8 cellular contexts compared by ENCODE assay signal in genomic region chr12:27305673-27306504, GRCh38. TPM values are rescaled to one million over a fixed set of nuclear protein-coding genes. Genes with fewer than 3 reads are reported as not detected.
A peak's percentile ranks its signal among the peaks of the same experiment; 100 is the strongest.
DNase-seq lines count a peak whose midpoint lies in the region; ATAC-seq, FAIRE-seq and TF ChIP-seq lines count a peak whose summit lies in the region.

No MANE protein-coding gene starts in this region.

- no peak overlapping the region for H3K27ac ChIP-seq in Panc1 (ENCODE audit: low read length)
- H3K27ac ChIP-seq in endothelial cell of umbilical vein (ENCODE audit: insufficient read depth, low read depth, low read length), result no peak overlapping the region
- peak overlapping the region; percentile 16 for H3K27ac ChIP-seq in osteoblast (ENCODE audit: low read depth, low read length)

- no peak overlapping the region for H3K27ac Mint-ChIP-seq in activated naive CD4-positive, alpha-beta T cell treated with anti-CD3 and anti-CD28 coated beads, Interleukin-2, amount 50 U/mL, for 72 hours

- no peaks in the 10 kb centered on the region for H3K27me3 ChIP-seq in Panc1 (ENCODE audit: control insufficient read depth, insufficient read depth, low read length)
- H3K27me3 ChIP-seq in endothelial cell of umbilical vein (ENCODE audit: control insufficient read depth in 2 of 2, insufficient read depth in 2 of 2, low read length in 2 of 2), result no peaks in the 10 kb centered on the region
- no peaks in the 10 kb centered on the region for H3K27me3 ChIP-seq in osteoblast (ENCODE audit: insufficient read depth, low read length)

- no peak for FAIRE-seq in endothelial cell of umbilical vein (lab: Jason Lieb, UNC)

- POLR2A ChIA-PET in Panc1 (lab: Charles Lee), result interaction anchor here (0.5 to 0.7 kb wide), 5 partner anchors 25 to 1893 kb away, joined by 3 to 4 read pairs (median 4); no protein-coding TSS in a partner anchor
- POLR2A ChIA-PET in endothelial cell of umbilical vein (lab: Charles Lee), result interaction anchor here (1.6 to 1.7 kb wide), 2 partner anchors 62 to 283 kb away, joined by 5 to 7 read pairs; partner anchors contain the start of genes MED21 and STK38L

- H3K4me2 ChIP-seq in endothelial cell of umbilical vein (ENCODE audit: insufficient read depth, low read length) (no peak overlapping the region), osteoblast (ENCODE audit: insufficient read depth, low read length) (no peak overlapping the region)

- H3K4me1 ChIP-seq in Panc1 (ENCODE audit: control insufficient read depth, insufficient read depth, low read length) (no peaks in the 10 kb centered on the region), endothelial cell of umbilical vein (ENCODE audit: control insufficient read depth, extremely low read depth, insufficient read depth, low read length) (peaks cover 6% of the 10 kb centered on the region), osteoblast (ENCODE audit: insufficient read depth, low read length) (peaks cover 6% of the 10 kb centered on the region)

- H3K4me3 ChIP-seq in Panc1 (ENCODE audit: low read depth in 2 of 2, low read length in 2 of 2) (no peak overlapping the region), endothelial cell of umbilical vein (replicated peaks in 1 of 3; ENCODE audit: insufficient read depth in 1 of 3, low read depth in 1 of 3, low read length in 3 of 3) (no peak overlapping the region), osteoblast (ENCODE audit: insufficient read depth, low read length) (no peak overlapping the region)

- in situ Hi-C loops in Panc1 (cut with HindIII; ENCODE audit: low pct_unique_long_range_greater_than_20kb, low sequenced_read_pairs), result no loop called here

- H2AFZ ChIP-seq in endothelial cell of umbilical vein (ENCODE audit: low read depth, low read length), result no peak overlapping the region
- H2AFZ ChIP-seq in osteoblast (ENCODE audit: low read length), result no peak overlapping the region

- H3K36me3 ChIP-seq in Panc1 (ENCODE audit: control insufficient read depth, insufficient read depth, low read length) (peaks cover 5% of the 10 kb centered on the region), endothelial cell of umbilical vein (ENCODE audit: control insufficient read depth in 2 of 2, extremely low read depth in 1 of 2, insufficient read depth in 2 of 2, low read length in 2 of 2) (peaks cover 4 to 10% of the 10 kb centered on the region in 2 experiments), osteoblast (ENCODE audit: insufficient read depth, low read length) (peaks cover 33% of the 10 kb centered on the region)

- TF ChIP-seq CTCF in Panc1 (IDR thresholded peaks at IDR 0.05), result peak; percentile 56; the same call in 1 of the 2 replicates
- TF ChIP-seq CTCF in endothelial cell of umbilical vein (IDR thresholded peaks at IDR 0.05; ENCODE audit: extremely low read depth in 1 of 2, insufficient read depth in 1 of 2, low read depth in 1 of 2, low read length in 2 of 2), result peak in 1 of 2 donors; percentile 12
- peak; percentile 55 for TF ChIP-seq CTCF in osteoblast (IDR thresholded peaks at IDR 0.05; ENCODE audit: extremely low read depth, low read depth, low read length)

- H4K20me1 ChIP-seq in endothelial cell of umbilical vein (replicated peaks; ENCODE audit: control insufficient read depth, extremely low read depth, insufficient read depth, low read length) (no peaks in the 10 kb centered on the region), osteoblast (ENCODE audit: insufficient read depth, low read length) (no peaks in the 10 kb centered on the region)

- no peaks in the 10 kb centered on the region for H3K79me2 ChIP-seq in endothelial cell of umbilical vein (ENCODE audit: control insufficient read depth, insufficient read depth, low read length)
- H3K79me2 ChIP-seq in osteoblast (ENCODE audit: insufficient read depth, low read length), result no peaks in the 10 kb centered on the region

- BruUV-seq in Panc1 (replicated peaks; lab: Mats Ljungman, UMichigan) (no TSS peak), endothelial cell of umbilical vein (replicated peaks; lab: Mats Ljungman, UMichigan) (no TSS peak)

- H3K36me3 Mint-ChIP-seq in activated naive CD4-positive, alpha-beta T cell treated with anti-CD3 and anti-CD28 coated beads, Interleukin-2, amount 50 U/mL, for 72 hours, result peaks cover 4 to 6% of the 10 kb centered on the region in 2 donors

- H3K9ac ChIP-seq in endothelial cell of umbilical vein (replicated peaks; ENCODE audit: extremely low read depth, insufficient read depth, low read length), result no peak overlapping the region

- no peak for ATAC-seq in Panc1
- ATAC-seq in GM18909 (IDR thresholded peaks at IDR 0.05; ENCODE audit: poor library complexity, unreplicated experiment), result no peak
- no peak for ATAC-seq in activated naive CD4-positive, alpha-beta T cell treated with anti-CD3 and anti-CD28 coated beads, Interleukin-2, amount 50 U/mL, for 72 hours

- H3K9me3 Mint-ChIP-seq in activated naive CD4-positive, alpha-beta T cell treated with anti-CD3 and anti-CD28 coated beads, Interleukin-2, amount 50 U/mL, for 72 hours, result no peaks in the 10 kb centered on the region

- dilution Hi-C loops in endothelial cell of umbilical vein (cut with MboI; ENCODE audit: extremely low pct_ligation_motif_present, low sequenced_read_pairs), result no loop called here

- CTCF ChIA-PET in Panc1 (lab: Charles Lee) (interaction anchor here (0.6 to 2.3 kb wide), 14 partner anchors 17 to 372 kb away, joined by 3 to 42 read pairs (median 4); partner anchors contain the start of gene BMAL2), endothelial cell of umbilical vein (lab: Charles Lee) (interaction anchor here (0.6 to 8.1 kb wide), 97 partner anchors 9 to 1188 kb away, joined by 3 to 268 read pairs (median 6); partner anchors contain the start of genes BMAL2, FGFR1OP2, ITPR2 and MED21)

- TF ChIP-seq POLR2A in endothelial cell of umbilical vein (IDR thresholded peaks at IDR 0.05; ENCODE audit: low read depth, low read length), result no peak

- H3K9me1 ChIP-seq in endothelial cell of umbilical vein (replicated peaks; ENCODE audit: control insufficient read depth, extremely low read depth, insufficient read depth, low read length), result no peaks in the 10 kb centered on the region

- H3K9me3 ChIP-seq in Panc1 (ENCODE audit: control insufficient read depth, insufficient read depth, low read depth, low read length) (no peaks in the 10 kb centered on the region), endothelial cell of umbilical vein (replicated peaks; ENCODE audit: control insufficient read depth, insufficient read depth, low read length) (no peaks in the 10 kb centered on the region), osteoblast (ENCODE audit: low read depth, low read length) (no peaks in the 10 kb centered on the region)

- DNase-seq in AML-193 (lab: John Stamatoyannopoulos, UW), result peak; percentile 73
- DNase-seq in HuH-7 (ENCODE audit: low spot score), result peak; percentile 13
- no peak for DNase-seq in Panc1 (ENCODE audit: low read depth, low spot score)
- peak; percentile 64 for DNase-seq in endothelial cell of umbilical vein (ENCODE audit: low read depth, low spot score)
- DNase-seq in osteoblast (ENCODE audit: insufficient read length, low spot score, missing footprints), result no peak
- no peak for DNase-seq in activated naive CD4-positive, alpha-beta T cell treated with anti-CD3 and anti-CD28 coated beads, Interleukin-2, amount 50 U/mL, for 72 hours (ENCODE audit: low spot score in 2 of 2)
- no peak for DNase-seq in NK-92 treated with Interleukin-12 subunit alpha and Interleukin-12 subunit beta, amount 100 ng/mL, for 24 hours (lab: John Stamatoyannopoulos, UW)

- intact Hi-C loops in Panc1 (cut with micrococcal nuclease; ENCODE audit: unreplicated experiment), result loop anchor here (5.0 kb wide), 3 partner anchors 164 to 289 kb away; no protein-coding TSS in a partner anchor
- intact Hi-C loops in endothelial cell of umbilical vein (cut with micrococcal nuclease), result loop anchor here (1.0 to 10.0 kb wide), 5 partner anchors 61 to 451 kb away; no protein-coding TSS in a partner anchor

TF ChIP-seq in endothelial cell of umbilical vein, 7 proteins besides CTCF, POLR2A, EP300 and RAD21:
- no peak for TF ChIP-seq POLR2AphosphoS5 (IDR thresholded peaks at IDR 0.05; ENCODE audit: insufficient read depth, low read depth, low read length)
- TF ChIP-seq FOS (IDR thresholded peaks at IDR 0.05; ENCODE audit: borderline replicate concordance, insufficient read depth, low read length), result no peak
- TF ChIP-seq GATA2 (IDR thresholded peaks at IDR 0.05; ENCODE audit: insufficient read depth, insufficient read length, low read depth, low read length), result no peak
- no peak for TF ChIP-seq MAX (IDR thresholded peaks at IDR 0.05; ENCODE audit: insufficient read depth, insufficient read length)
- no peak for TF ChIP-seq EZH2 (IDR thresholded peaks at IDR 0.05; ENCODE audit: borderline replicate concordance, low read depth, low read length, severe bottlenecking)
- TF ChIP-seq JUN (IDR thresholded peaks at IDR 0.05; ENCODE audit: borderline replicate concordance, insufficient read depth, insufficient read length, low read depth), result no peak
- no peak for TF ChIP-seq MYC (IDR thresholded peaks at IDR 0.05; ENCODE audit: low read depth, low read length)

RNA-seq across cellular contexts. Expression of gene BMAL2, which starts 26.7 kb away (rescaled TPM):
- total RNA-seq in Panc1 (2021; ENCODE audit: unreplicated experiment) (43.9 TPM), endothelial cell of umbilical vein (30.9 and 33.3 TPM in 2 replicates), osteoblast (18.3 and 21.7 TPM in 2 replicates)
- polyA plus RNA-seq in Panc1 (2012; ENCODE audit: insufficient read length), result 13.5 TPM
- 5.4 and 5.9 TPM in 2 replicates for polyA plus RNA-seq in endothelial cell of umbilical vein
- 9.4 and 10.3 TPM in 2 replicates for polyA plus RNA-seq in endothelial cell of umbilical vein (2011; cell fraction: cytosol; rRNA removed)
- 6.3 and 10.2 TPM in 2 replicates for polyA plus RNA-seq in endothelial cell of umbilical vein (2011; cell fraction: nucleus; rRNA removed)
- polyA plus RNA-seq in endothelial cell of umbilical vein (2012), result 26.8 and 35.4 TPM in 2 replicates
- 13.5 and 14.1 TPM in 2 replicates for polyA minus RNA-seq in endothelial cell of umbilical vein
- 8.7 TPM for polyA minus RNA-seq in endothelial cell of umbilical vein (2011; cell fraction: cytosol; rRNA and poly(A)+ RNA removed)
- 9.4 and 10.3 TPM in 2 replicates for polyA minus RNA-seq in endothelial cell of umbilical vein (2011; cell fraction: nucleus; rRNA and poly(A)+ RNA removed)
- 10 to 100 TPM in 1 of 2 donors, 1 to 10 TPM in 1; 7.4 to 14.5 TPM for total RNA-seq in activated naive CD4-positive, alpha-beta T cell treated with anti-CD3 and anti-CD28 coated beads, Interleukin-2, amount 50 U/mL, for 72 hours

Comparison
In these comparisons a context has a peak if more than half of its experiments do, and no peak if none do; other contexts are left out.
1. DNase-seq: peak in AML-193 (2 of 2), HuH-7 (single experiment) and endothelial cell of umbilical vein (single experiment); none in Panc1 (single experiment), osteoblast (single experiment), activated naive CD4-positive, alpha-beta T cell treated with anti-CD3 and anti-CD28 coated beads, Interleukin-2, amount 50 U/mL, for 72 hours (0 of 2) and NK-92 treated with Interleukin-12 subunit alpha and Interleukin-12 subunit beta, amount 100 ng/mL, for 24 hours (single experiment).